12 cellular contexts compared by ENCODE assay signal in genomic region chr7:21028990-21029337, GRCh38.
"Had no signal": no experiment of that assay in that cellular context is flagged by ENCODE, and none has a peak within 500 bp of the region (broad histone marks: within the 10 kb centered on the region; RNA-seq: fewer than 3 reads in every experiment).

No MANE protein-coding gene starts in this region.

- DNase-seq: activated CD4-positive, alpha-beta memory T cell treated with anti-CD3 and anti-CD28 coated beads, Interleukin-2, amount 10 ng/mL, durations not matched to agents 7 days and 5 days; activated gamma-delta T cell treated with Interleukin-2 at 50 U/mL for 16 hours; activated T-cell treated with anti-CD3 and anti-CD28 coated beads, Interleukin-2, amount 50 U/mL, for 72 hours; aorta; glutamatergic neuron; left colon; naive thymus-derived CD4-positive, alpha-beta T cell; stimulated activated CD4-positive, alpha-beta T cell treated with anti-CD3 and anti-CD28 coated beads, Interleukin-2, amount 100 ng/mL, for 48 hours; stimulated activated CD8-positive, alpha-beta memory T cell treated with anti-CD3 and anti-CD28 coated beads, Interleukin-4, amount 100 ng/mL, for 48 hours; stimulated activated naive CD8-positive, alpha-beta T cell treated with anti-CD3 and anti-CD28 coated beads, Interleukin-15, Interleukin-2, amounts not matched to agents 100 U/mL and 50 U/mL, for 24 hours; T-helper 9 cell had no signal

- H3K4me1 Mint-ChIP-seq: activated CD4-positive, alpha-beta memory T cell treated with anti-CD3 and anti-CD28 coated beads, Interleukin-2, amount 10 ng/mL, durations not matched to agents 7 days and 5 days had no signal

- H3K36me3 Mint-ChIP-seq: naive thymus-derived CD4-positive, alpha-beta T cell had no signal

- H3K27ac Mint-ChIP-seq: activated CD4-positive, alpha-beta memory T cell treated with anti-CD3 and anti-CD28 coated beads, Interleukin-2, amount 10 ng/mL, durations not matched to agents 7 days and 5 days; activated T-cell treated with anti-CD3 and anti-CD28 coated beads, Interleukin-2, amount 50 U/mL, for 72 hours; naive thymus-derived CD4-positive, alpha-beta T cell had no signal

- H3K9me3 Mint-ChIP-seq: activated CD4-positive, alpha-beta memory T cell treated with anti-CD3 and anti-CD28 coated beads, Interleukin-2, amount 10 ng/mL, durations not matched to agents 7 days and 5 days; activated T-cell treated with anti-CD3 and anti-CD28 coated beads, Interleukin-2, amount 50 U/mL, for 72 hours had no signal

- H3K9me3 ChIP-seq: esophagus muscularis mucosa had no signal

- H3K4me3 ChIP-seq: esophagus muscularis mucosa had no signal

- H3K4me3 Mint-ChIP-seq: activated CD4-positive, alpha-beta memory T cell treated with anti-CD3 and anti-CD28 coated beads, Interleukin-2, amount 10 ng/mL, durations not matched to agents 7 days and 5 days; activated T-cell treated with anti-CD3 and anti-CD28 coated beads, Interleukin-2, amount 50 U/mL, for 72 hours; naive thymus-derived CD4-positive, alpha-beta T cell had no signal

- H3K27ac ChIP-seq: esophagus muscularis mucosa had no signal

- H3K36me3 ChIP-seq: esophagus muscularis mucosa had no signal

- ATAC-seq: activated T-cell treated with anti-CD3 and anti-CD28 coated beads, Interleukin-2, amount 50 U/mL, for 72 hours; naive thymus-derived CD4-positive, alpha-beta T cell; stimulated activated naive CD8-positive, alpha-beta T cell treated with anti-CD3 and anti-CD28 coated beads, Interleukin-15, Interleukin-2, amounts not matched to agents 100 U/mL and 50 U/mL, for 24 hours had no signal

- H3K4me1 ChIP-seq: esophagus muscularis mucosa had no signal
